Comparison of ENCODE assay signal across 31 cellular contexts in the genomic region with DNA sequence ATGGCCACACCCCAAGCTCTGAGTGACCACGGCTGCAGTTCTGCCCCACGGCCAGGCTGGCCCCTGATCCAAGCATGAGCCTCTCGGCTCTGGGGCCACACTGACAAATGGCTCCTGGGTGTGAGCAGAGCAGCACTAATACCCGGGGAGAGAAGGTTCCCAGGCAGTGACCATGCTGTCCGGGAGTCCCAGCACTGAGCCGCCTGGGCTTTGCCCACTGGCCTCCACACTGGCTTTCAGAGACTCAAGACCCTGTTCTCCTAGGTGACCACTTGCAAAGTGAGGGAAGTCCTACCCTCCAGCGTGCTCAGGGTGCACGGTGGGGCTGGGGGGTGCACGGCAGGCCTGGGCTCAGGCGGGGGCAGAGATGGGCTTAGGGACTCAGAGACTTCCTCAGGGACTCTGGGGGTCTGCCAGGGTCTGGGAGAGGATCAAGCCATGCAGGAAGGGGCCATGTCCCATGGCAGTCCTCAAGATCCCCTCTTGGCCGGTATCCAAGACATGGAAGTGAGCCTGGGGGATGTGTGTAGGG. TPM values are rescaled to one million over a fixed set of nuclear protein-coding genes. Genes with fewer than 3 reads are reported as not detected.
"Had no signal": no experiment of that assay in that cellular context is flagged by ENCODE, and none has a peak within 500 bp of the region (broad histone marks: within the 10 kb centered on the region; RNA-seq: fewer than 3 reads in every experiment).

No MANE protein-coding gene starts in this region.

- H3K27me3 ChIP-seq: colonic mucosa had no signal

- H3K4me1 ChIP-seq: adrenal gland, breast epithelium, colonic mucosa had no signal

- H3K9me3 Mint-ChIP-seq: activated CD8-positive, alpha-beta T cell treated with anti-CD3 and anti-CD28 coated beads for 36 hours; activated naive CD4-positive, alpha-beta T cell treated with anti-CD3 and anti-CD28 coated beads, Interleukin-2, amount 50 U/mL, for 24 hours; activated naive CD8-positive, alpha-beta T cell treated with anti-CD3 and anti-CD28 coated beads for 36 hours; activated naive CD8-positive, alpha-beta T cell treated with anti-CD3 and anti-CD28 coated beads, Interleukin-2, amount 50 U/mL, for 24 hours; activated T-cell treated with anti-CD3 and anti-CD28 coated beads, Interleukin-2, amount 50 U/mL, for 4 hours; activated T-helper 17 cell treated with anti-CD3 and anti-CD28 coated beads, Interleukin-2, amount 50 U/mL, for 72 hours had no signal

- DNase-seq: activated CD4-positive, alpha-beta T cell treated with anti-CD3 and anti-CD28 coated beads for 1 hour; activated CD4-positive, alpha-beta T cell treated with anti-CD3 and anti-CD28 coated beads for 48 hours; activated CD4-positive, alpha-beta T cell treated with anti-CD3 and anti-CD28 coated beads, Interleukin-2, amount 50 U/mL, for 1 hour; activated CD4-positive, alpha-beta T cell treated with anti-CD3 and anti-CD28 coated beads, Interleukin-2, amount 50 U/mL, for 48 hours; activated CD8-positive, alpha-beta memory T cell treated with anti-CD3 and anti-CD28 coated beads for 24 hours; activated CD8-positive, alpha-beta T cell treated with anti-CD3 and anti-CD28 coated beads for 36 hours; activated effector memory CD4-positive, alpha-beta T cell treated with Interleukin-2 at 50 U/mL for 16 hours; activated gamma-delta T cell treated with Interleukin-2 at 50 U/mL for 16 hours; activated naive CD4-positive, alpha-beta T cell treated with Interleukin-2 at 50 U/mL for 16 hours; activated naive CD8-positive, alpha-beta T cell treated with anti-CD3 and anti-CD28 coated beads for 36 hours; activated naive CD8-positive, alpha-beta T cell treated with anti-CD3 and anti-CD28 coated beads, Interleukin-2, amount 50 U/mL, for 24 hours; activated T-cell treated with anti-CD3 and anti-CD28 coated beads, Interleukin-2, amount 50 U/mL, for 4 hours; adrenal gland; amygdala; aorta; central memory CD4-positive, alpha-beta T cell; cerebellar nuclear complex; colonic mucosa; effector CD8-positive, alpha-beta T cell; foreskin fibroblast; head of caudate nucleus; T-helper 2 cell had no signal

- H3K36me3 ChIP-seq: adrenal gland, breast epithelium, cardiac muscle cell, colonic mucosa had no signal

- H3K27ac Mint-ChIP-seq: activated CD8-positive, alpha-beta T cell treated with anti-CD3 and anti-CD28 coated beads for 36 hours; activated naive CD4-positive, alpha-beta T cell treated with anti-CD3 and anti-CD28 coated beads, Interleukin-2, amount 50 U/mL, for 24 hours; activated naive CD8-positive, alpha-beta T cell treated with anti-CD3 and anti-CD28 coated beads for 36 hours; activated naive CD8-positive, alpha-beta T cell treated with anti-CD3 and anti-CD28 coated beads, Interleukin-2, amount 50 U/mL, for 24 hours; activated T-helper 17 cell treated with anti-CD3 and anti-CD28 coated beads, Interleukin-2, amount 50 U/mL, for 72 hours; brain; WTC11 had no signal

- H3K4me1 Mint-ChIP-seq: activated naive CD4-positive, alpha-beta T cell treated with anti-CD3 and anti-CD28 coated beads, Interleukin-2, amount 50 U/mL, for 24 hours; activated naive CD8-positive, alpha-beta T cell treated with anti-CD3 and anti-CD28 coated beads for 36 hours; activated naive CD8-positive, alpha-beta T cell treated with anti-CD3 and anti-CD28 coated beads, Interleukin-2, amount 50 U/mL, for 24 hours; activated T-helper 17 cell treated with anti-CD3 and anti-CD28 coated beads, Interleukin-2, amount 50 U/mL, for 72 hours; brain; WTC11 had no signal

- H3K36me3 Mint-ChIP-seq: activated naive CD4-positive, alpha-beta T cell treated with anti-CD3 and anti-CD28 coated beads, Interleukin-2, amount 50 U/mL, for 24 hours; activated naive CD8-positive, alpha-beta T cell treated with anti-CD3 and anti-CD28 coated beads for 36 hours; brain; WTC11 had no signal

- H3K9me3 ChIP-seq: adrenal gland, breast epithelium, colonic mucosa had no signal

- H3K4me3 ChIP-seq: adrenal gland, breast epithelium, cardiac muscle cell, colonic mucosa had no signal

- H3K4me3 Mint-ChIP-seq: activated CD8-positive, alpha-beta T cell treated with anti-CD3 and anti-CD28 coated beads for 36 hours; activated naive CD4-positive, alpha-beta T cell treated with anti-CD3 and anti-CD28 coated beads, Interleukin-2, amount 50 U/mL, for 24 hours; activated naive CD8-positive, alpha-beta T cell treated with anti-CD3 and anti-CD28 coated beads for 36 hours; activated naive CD8-positive, alpha-beta T cell treated with anti-CD3 and anti-CD28 coated beads, Interleukin-2, amount 50 U/mL, for 24 hours; activated T-cell treated with anti-CD3 and anti-CD28 coated beads, Interleukin-2, amount 50 U/mL, for 4 hours; activated T-helper 17 cell treated with anti-CD3 and anti-CD28 coated beads, Interleukin-2, amount 50 U/mL, for 72 hours; brain; WTC11 had no signal

- ATAC-seq: activated CD8-positive, alpha-beta T cell treated with anti-CD3 and anti-CD28 coated beads for 36 hours; activated naive CD8-positive, alpha-beta T cell treated with anti-CD3 and anti-CD28 coated beads, Interleukin-2, amount 50 U/mL, for 24 hours; activated T-cell treated with anti-CD3 and anti-CD28 coated beads, Interleukin-2, amount 50 U/mL, for 4 hours; activated T-helper 17 cell treated with anti-CD3 and anti-CD28 coated beads, Interleukin-2, amount 50 U/mL, for 72 hours; esophagus mucosa; WTC11 had no signal

- H3K27ac ChIP-seq: adrenal gland, breast epithelium, cardiac muscle cell, colonic mucosa, VCaP had no signal

RNA-seq across cellular contexts. Expression of gene ADRA1D, which starts 13.5 kb away (rescaled TPM):
- total RNA-seq: activated CD8-positive, alpha-beta T cell treated with anti-CD3 and anti-CD28 coated beads for 36 hours; activated naive CD8-positive, alpha-beta T cell treated with anti-CD3 and anti-CD28 coated beads for 36 hours; activated T-cell treated with anti-CD3 and anti-CD28 coated beads, Interleukin-2, amount 50 U/mL, for 4 hours; activated T-helper 17 cell treated with anti-CD3 and anti-CD28 coated beads, Interleukin-2, amount 50 U/mL, for 72 hours; esophagus mucosa; T-helper 1 cell treated with Interleukin-12 subunit alpha and Interleukin-12 subunit beta and Interleukin-4 antibody, amounts not matched to agents 30 ng/mL and 1 ng/mL, for 36 hours had no signal
